31 cellular contexts compared by ENCODE assay signal in genomic region chr7:148505955-148506354, GRCh38.
"Had no signal": no experiment of that assay in that cellular context is flagged by ENCODE, and none has a peak within 500 bp of the region (broad histone marks: within the 10 kb centered on the region; RNA-seq: fewer than 3 reads in every experiment).

No MANE protein-coding gene starts in this region.

- H2AFZ ChIP-seq: parathyroid adenoma had no signal

- H3K9ac ChIP-seq: parathyroid adenoma had no signal

- H3K79me2 ChIP-seq: parathyroid adenoma had no signal

- DNase-seq: activated CD4-positive, alpha-beta memory T cell treated with anti-CD3 and anti-CD28 coated beads for 36 hours; activated CD4-positive, alpha-beta T cell treated with anti-CD3 and anti-CD28 coated beads, Interleukin-2, amount 10 ng/mL, durations not matched to agents 24 days and 14 days; activated CD4-positive, CD25-positive, alpha-beta regulatory T cell treated with anti-CD3 and anti-CD28 coated beads, Interleukin-2, amount 50 U/mL, for 72 hours; activated CD8-positive, alpha-beta memory T cell treated with anti-CD3 and anti-CD28 coated beads, Interleukin-2, amount 50 U/mL, for 4 hours; activated naive CD4-positive, alpha-beta T cell; activated T-cell treated with anti-CD3 and anti-CD28 coated beads, Interleukin-2, amount 50 U/mL, for 1 hour; dermis blood vessel endothelial cell; effector CD4-positive, alpha-beta T cell; foreskin keratinocyte; heart right ventricle; left lung; lower lobe of right lung; mesenchymal stem cell; psoas muscle; sigmoid colon; small intestine; stimulated activated CD4-positive, alpha-beta T cell treated with anti-CD3 and anti-CD28 coated beads, Interleukin-4, amount 100 ng/mL, for 24 hours; stimulated activated CD8-positive, alpha-beta memory T cell treated with anti-CD3 and anti-CD28 coated beads, Interleukin-4, amount 100 ng/mL, for 48 hours; stimulated activated naive CD4-positive, alpha-beta T cell; T-helper 17 cell; T1000; WERI-Rb-1 had no signal

- H3K36me3 Mint-ChIP-seq: activated CD4-positive, alpha-beta memory T cell treated with anti-CD3 and anti-CD28 coated beads for 36 hours; activated naive CD4-positive, alpha-beta T cell treated with anti-CD3 and anti-CD28 coated beads, Interleukin-2, amount 50 U/mL, for 72 hours had no signal

- H3K9me3 Mint-ChIP-seq: activated CD4-positive, alpha-beta memory T cell treated with anti-CD3 and anti-CD28 coated beads for 36 hours; activated CD4-positive, alpha-beta T cell treated with anti-CD3 and anti-CD28 coated beads, Interleukin-2, amount 10 ng/mL, durations not matched to agents 24 days and 14 days; activated naive CD4-positive, alpha-beta T cell treated with anti-CD3 and anti-CD28 coated beads, Interleukin-2, amount 50 U/mL, for 72 hours; activated T-helper 2 cell treated with anti-CD3 and anti-CD28 coated beads, Interferon-gamma antibody, Interleukin-2, Interleukin-4, amounts not matched to agents 10 μg/mL and 5 μg/mL and 100 μg/mL, durations not matched to agents 14 hours and 24 hours and 36 hours; nephron had no signal

- H3K36me3 ChIP-seq: esophagus muscularis mucosa, heart right ventricle, left lung, lower lobe of right lung, sigmoid colon, tibial nerve, WERI-Rb-1 had no signal

- H3K27ac ChIP-seq: esophagus muscularis mucosa, foreskin keratinocyte, heart right ventricle, left lung, lower lobe of right lung, parathyroid adenoma, psoas muscle, sigmoid colon, tibial nerve, WERI-Rb-1 had no signal

- H3K4me3 ChIP-seq: esophagus muscularis mucosa, heart right ventricle, left lung, lower lobe of right lung, psoas muscle, sigmoid colon, tibial nerve had no signal

- ATAC-seq: foreskin keratinocyte, heart right ventricle, left lung, lower lobe of right lung, psoas muscle, T-helper 17 cell had no signal

- H3K4me3 Mint-ChIP-seq: activated CD4-positive, alpha-beta memory T cell treated with anti-CD3 and anti-CD28 coated beads for 36 hours; activated CD4-positive, alpha-beta T cell treated with anti-CD3 and anti-CD28 coated beads, Interleukin-2, amount 10 ng/mL, durations not matched to agents 24 days and 14 days; nephron; T-helper 17 cell had no signal

- H3K4me1 ChIP-seq: esophagus muscularis mucosa, foreskin keratinocyte, left lung, lower lobe of right lung, parathyroid adenoma, psoas muscle, sigmoid colon had no signal

- H3K9me3 ChIP-seq: esophagus muscularis mucosa, heart right ventricle, left lung, lower lobe of right lung, psoas muscle, sigmoid colon, tibial nerve had no signal

- FAIRE-seq: bronchial epithelial cell, colon, small intestine, urothelium cell line had no signal

- H3K27ac Mint-ChIP-seq: activated CD4-positive, alpha-beta memory T cell treated with anti-CD3 and anti-CD28 coated beads for 36 hours; activated CD4-positive, alpha-beta T cell treated with anti-CD3 and anti-CD28 coated beads, Interleukin-2, amount 10 ng/mL, durations not matched to agents 24 days and 14 days; activated T-helper 2 cell treated with anti-CD3 and anti-CD28 coated beads, Interferon-gamma antibody, Interleukin-2, Interleukin-4, amounts not matched to agents 10 μg/mL and 5 μg/mL and 100 μg/mL, durations not matched to agents 14 hours and 24 hours and 36 hours; nephron; T-helper 17 cell had no signal
